1 cellular context compared by ENCODE assay signal in the genomic region with DNA sequence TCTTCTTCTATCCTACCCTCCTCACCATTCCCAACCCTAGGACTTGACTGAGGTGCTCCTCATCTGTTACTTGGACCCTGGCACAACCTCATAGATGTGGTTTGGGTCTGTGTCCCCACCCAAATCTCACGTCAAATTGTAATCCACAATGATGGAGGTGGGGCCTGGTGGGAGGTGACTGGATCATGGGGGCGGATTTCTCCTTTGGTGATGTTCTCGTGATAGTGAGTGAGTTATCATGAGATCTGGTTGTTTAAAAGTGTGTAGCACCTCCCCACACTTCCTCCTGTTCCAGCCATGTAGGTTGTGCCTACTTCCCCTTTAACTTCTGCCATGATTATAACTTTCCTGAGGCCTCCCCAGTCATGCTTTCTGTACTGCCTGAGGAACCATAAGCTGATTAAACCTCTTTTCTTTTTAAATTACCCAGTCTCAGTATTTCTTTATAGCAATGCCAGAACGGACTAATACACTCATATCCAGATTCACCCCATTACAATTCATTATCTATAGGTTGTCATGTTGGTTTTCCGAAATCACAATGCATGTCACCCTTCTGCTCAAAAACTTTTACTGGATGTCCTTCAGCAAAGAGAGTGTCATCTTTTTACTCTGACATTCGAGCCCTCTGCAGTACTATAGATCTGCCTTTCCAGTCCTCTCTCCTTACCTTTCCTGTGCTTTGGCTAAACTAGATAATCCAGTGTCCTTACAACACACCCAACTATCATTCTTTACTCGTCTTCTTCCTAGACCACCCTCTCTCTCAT.
TF ChIP-seq lines count a peak whose summit lies in the region.

No MANE protein-coding gene starts in this region.

TF ChIP-seq in HepG2, 621 proteins besides CTCF, POLR2A, EP300 and RAD21 (continued from another document):
- TF ChIP-seq, protein P1, sequence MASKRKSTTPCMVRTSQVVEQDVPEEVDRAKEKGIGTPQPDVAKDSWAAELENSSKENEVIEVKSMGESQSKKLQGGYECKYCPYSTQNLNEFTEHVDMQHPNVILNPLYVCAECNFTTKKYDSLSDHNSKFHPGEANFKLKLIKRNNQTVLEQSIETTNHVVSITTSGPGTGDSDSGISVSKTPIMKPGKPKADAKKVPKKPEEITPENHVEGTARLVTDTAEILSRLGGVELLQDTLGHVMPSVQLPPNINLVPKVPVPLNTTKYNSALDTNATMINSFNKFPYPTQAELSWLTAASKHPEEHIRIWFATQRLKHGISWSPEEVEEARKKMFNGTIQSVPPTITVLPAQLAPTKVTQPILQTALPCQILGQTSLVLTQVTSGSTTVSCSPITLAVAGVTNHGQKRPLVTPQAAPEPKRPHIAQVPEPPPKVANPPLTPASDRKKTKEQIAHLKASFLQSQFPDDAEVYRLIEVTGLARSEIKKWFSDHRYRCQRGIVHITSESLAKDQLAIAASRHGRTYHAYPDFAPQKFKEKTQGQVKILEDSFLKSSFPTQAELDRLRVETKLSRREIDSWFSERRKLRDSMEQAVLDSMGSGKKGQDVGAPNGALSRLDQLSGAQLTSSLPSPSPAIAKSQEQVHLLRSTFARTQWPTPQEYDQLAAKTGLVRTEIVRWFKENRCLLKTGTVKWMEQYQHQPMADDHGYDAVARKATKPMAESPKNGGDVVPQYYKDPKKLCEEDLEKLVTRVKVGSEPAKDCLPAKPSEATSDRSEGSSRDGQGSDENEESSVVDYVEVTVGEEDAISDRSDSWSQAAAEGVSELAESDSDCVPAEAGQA (IDR thresholded peaks at IDR 0.05; ENCODE audit: low read depth) = no peak
- TF ChIP-seq, protein P1 (CRISPR knock-in tag; IDR thresholded peaks at IDR 0.05; ENCODE audit: borderline replicate concordance) = no peak
